ENCODE assay signal across 16 cellular contexts in the genomic region with DNA sequence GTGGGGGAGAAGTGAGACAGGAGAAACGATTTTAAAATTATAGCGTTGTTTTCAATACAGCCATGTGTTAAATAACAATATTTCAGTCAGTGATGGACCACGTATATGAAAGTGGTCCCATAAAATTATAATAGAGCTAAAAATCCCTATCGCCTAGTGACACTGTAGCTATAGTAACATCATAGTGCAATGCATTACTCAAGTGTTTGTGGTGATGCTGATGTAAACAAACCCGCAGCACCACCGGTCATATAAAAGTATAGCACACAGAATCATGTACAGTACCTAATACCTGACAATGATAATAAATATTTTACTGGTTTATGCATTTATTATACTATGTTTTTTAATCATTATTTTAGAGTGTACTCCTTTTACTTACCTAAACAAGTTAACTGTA.
DNase-seq lines count a peak whose midpoint lies in the region.
"Had no signal": no experiment of that assay in that cellular context is flagged by ENCODE, and none has a peak within 500 bp of the region (broad histone marks: within the 10 kb centered on the region; RNA-seq: fewer than 3 reads in every experiment).

No MANE protein-coding gene starts in this region.

- H3K14ac ChIP-seq in trophoblast cell (ENCODE audit: low read length) = no peak overlapping the region

- H3K27ac ChIP-seq in trophoblast cell (ENCODE audit: low read depth, low read length) = no peak overlapping the region
- H3K27ac ChIP-seq: GM23248 had no signal

- no peak overlapping the region for H2BK5ac ChIP-seq in trophoblast cell (ENCODE audit: low read depth, low read length, poor library complexity)

- H3K18ac ChIP-seq in trophoblast cell (ENCODE audit: low read length) = no peak overlapping the region

- no peak overlapping the region for H2BK120ac ChIP-seq in trophoblast cell (ENCODE audit: insufficient read depth, low read length, poor library complexity)

- peak; percentile 39 for DNase-seq in NCI-H748 (lab: John Stamatoyannopoulos, UW; ENCODE audit: unreplicated experiment)
- DNase-seq in NCI-H748 treated with DMSO at 0.1 percent for 48 hours (lab: John Stamatoyannopoulos, UW) = no peak
- DNase-seq in left kidney (ENCODE audit: low read depth, low spot score) = peak; percentile 18
- peak; percentile 59 to 70 for DNase-seq in trophoblast cell
- DNase-seq in NCI-H1092 treated with DMSO at 0.1 percent for 48 hours (lab: John Stamatoyannopoulos, UW) = no peak
- DNase-seq in SHP77 (lab: John Stamatoyannopoulos, UW) = no peak
- DNase-seq: C1 segment of cervical spinal cord; Calu3; CD4-positive, alpha-beta memory T cell; COR-L47; DMS79; EL; GDM1; GM23248; H9 had no signal

- WGBS in trophoblast cell (ENCODE audit: extremely low coverage, insufficient coverage, insufficient read length) = no CpG with 5 or more reads among the region's 6 CpGs

- no peak overlapping the region for H4K12ac ChIP-seq in trophoblast cell (ENCODE audit: low read depth, low read length)

- no peak overlapping the region for H3K4ac ChIP-seq in trophoblast cell (ENCODE audit: low read depth, low read length)

- no peaks in the 10 kb centered on the region for H3K79me2 ChIP-seq in trophoblast cell (ENCODE audit: control insufficient read depth, insufficient read depth, low read length, poor library complexity)

- no peak overlapping the region for H3K4me3 ChIP-seq in trophoblast cell (ENCODE audit: low read depth, low read length)
- H3K4me3 ChIP-seq: GM12878, GM23248 had no signal

- no peak overlapping the region for H3K9ac ChIP-seq in trophoblast cell (ENCODE audit: low read length)
- H3K9ac ChIP-seq: GM23248 had no signal

- H2AK5ac ChIP-seq in trophoblast cell (ENCODE audit: low read length) = no peak overlapping the region

- no peaks in the 10 kb centered on the region for H3K27me3 ChIP-seq in trophoblast cell (ENCODE audit: insufficient read depth, low read length)

- no peaks in the 10 kb centered on the region for H3K36me3 ChIP-seq in trophoblast cell (ENCODE audit: control insufficient read depth in 1 of 2, insufficient read depth in 2 of 2, low read length in 2 of 2)

- H3K4me1 ChIP-seq in trophoblast cell (ENCODE audit: control insufficient read depth in 1 of 2, insufficient read depth in 2 of 2, low read length in 2 of 2) = no peaks in the 10 kb centered on the region

- H4K8ac ChIP-seq in trophoblast cell (ENCODE audit: low read depth, low read length) = no peak overlapping the region

- H3K79me1 ChIP-seq in trophoblast cell (ENCODE audit: low read length) = no peaks in the 10 kb centered on the region

- no peak overlapping the region for H3K4me2 ChIP-seq in trophoblast cell (ENCODE audit: low read length)

- H2AFZ ChIP-seq in trophoblast cell (ENCODE audit: insufficient read depth, low read length, poor library complexity) = no peak overlapping the region
- H2AFZ ChIP-seq: GM23248 had no signal

- H3K23ac ChIP-seq in trophoblast cell (ENCODE audit: low read length) = no peak overlapping the region

- no peak overlapping the region for H2BK12ac ChIP-seq in trophoblast cell (ENCODE audit: low read length)

- H3K9me3 ChIP-seq in trophoblast cell (ENCODE audit: insufficient read depth, low read depth, low read length) = no peaks in the 10 kb centered on the region

- no peak overlapping the region for H4K91ac ChIP-seq in trophoblast cell (ENCODE audit: low read depth, low read length)

Comparison
In these comparisons a context has a peak if more than half of its experiments do, and no peak if none do; other contexts are left out.
1. DNase-seq: peak in NCI-H748 (single experiment), left kidney (single experiment) and trophoblast cell (2 of 2); none in NCI-H748 treated with DMSO at 0.1 percent for 48 hours (single experiment), NCI-H1092 treated with DMSO at 0.1 percent for 48 hours (single experiment) and SHP77 (0 of 2).